In the genomic region with DNA sequence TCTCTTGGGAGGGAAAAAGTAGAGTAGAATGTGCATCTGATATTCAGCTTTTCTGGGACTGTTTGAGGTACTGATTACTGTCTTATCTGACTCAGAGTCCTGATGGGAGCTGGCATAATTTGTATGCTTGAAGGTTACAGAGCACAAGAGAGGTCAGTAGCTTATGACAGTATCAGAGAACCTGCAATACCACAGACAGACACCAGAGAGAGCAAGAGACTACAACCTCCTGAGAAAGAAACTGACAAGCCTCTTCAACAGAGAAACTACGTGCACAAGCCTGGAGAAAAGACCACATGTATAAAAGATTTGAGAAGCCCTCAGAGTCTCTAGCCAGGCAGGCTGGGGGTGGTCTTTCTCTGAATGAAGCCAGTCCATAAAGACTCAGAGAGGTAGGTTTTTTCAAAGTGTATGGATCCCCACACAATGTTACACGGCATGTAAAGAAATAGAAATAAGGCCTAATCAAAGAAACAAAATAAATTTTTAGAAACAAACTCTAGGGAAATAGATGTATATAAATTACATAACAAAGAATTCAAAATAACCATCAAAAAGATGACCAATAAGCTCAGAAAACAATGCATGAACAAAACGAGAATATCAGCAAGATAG, we compare ENCODE assay signal across 8 cellular contexts.
DNase-seq lines count a peak whose midpoint lies in the region; ATAC-seq and TF ChIP-seq lines count a peak whose summit lies in the region.

No MANE protein-coding gene starts in this region.

- POLR2A ChIA-PET in WTC11 (lab: Charles Lee): interaction anchor here (0.6 to 1.1 kb wide), 3 partner anchors 134 to 568 kb away, joined by 3 read pairs; a partner anchor contains a TSS

- H3K4me3 ChIP-seq in aorta (ENCODE audit: low read length in 2 of 2): no peak overlapping the region

- intact Hi-C loops in aorta (cut with DNase I): no loop called here

- no peaks in the 10 kb centered on the region for H3K9me3 Mint-ChIP-seq in WTC11
- H3K9me3 Mint-ChIP-seq in natural killer cell treated with Interleukin-12 subunit alpha and Interleukin-12 subunit beta and Interleukin-15 and Interleukin-18, amount 100 ng/mL, for 72 hours: peaks cover 19% of the 10 kb centered on the region

- H3K27me3 Mint-ChIP-seq in WTC11 (ENCODE audit: low read depth): no peaks in the 10 kb centered on the region
- no peaks in the 10 kb centered on the region for H3K27me3 Mint-ChIP-seq in natural killer cell treated with Interleukin-12 subunit alpha and Interleukin-12 subunit beta and Interleukin-15 and Interleukin-18, amount 100 ng/mL, for 72 hours

- in situ Hi-C loops in GM13977 (cut with MboI; ENCODE audit: low pct_unique_long_range_greater_than_20kb, low sequenced_read_pairs, unreplicated experiment): no loop called here

- no peak overlapping the region; the same call in 1 of the 2 replicates for H3K4me3 Mint-ChIP-seq in WTC11
- no peak overlapping the region for H3K4me3 Mint-ChIP-seq in natural killer cell treated with Interleukin-12 subunit alpha and Interleukin-12 subunit beta and Interleukin-15 and Interleukin-18, amount 100 ng/mL, for 72 hours

- H3K9me3 ChIP-seq in aorta (ENCODE audit: control insufficient read depth, low read length): no peaks in the 10 kb centered on the region

- H3K27me3 ChIP-seq in aorta (ENCODE audit: control insufficient read depth in 1 of 2, insufficient read depth in 2 of 2, low read length in 1 of 2): no peaks in the 10 kb centered on the region

- no peaks in the 10 kb centered on the region for H3K4me1 ChIP-seq in aorta (ENCODE audit: control insufficient read depth in 1 of 2, insufficient read depth in 2 of 2, low read length in 2 of 2)

- CTCF ChIA-PET in WTC11 (lab: Charles Lee): interaction anchor here (0.6 to 1.2 kb wide), 19 partner anchors 8 to 1988 kb away, joined by 3 to 10 read pairs (median 4); a partner anchor contains a TSS

- H3K27ac ChIP-seq in aorta (ENCODE audit: low read depth in 1 of 2, low read length in 2 of 2): no peak overlapping the region

- peak; percentile 7 for DNase-seq in GM13977 (ENCODE audit: low spot score)
- peak; percentile 62 to 84 for DNase-seq in NCI-H2081 (lab: John Stamatoyannopoulos, UW)
- DNase-seq in WTC11 (ENCODE audit: low spot score): peak; percentile 36
- peak; percentile 74 for DNase-seq in islet precursor cell
- DNase-seq in aorta: no peak
- DNase-seq in natural killer cell treated with Interleukin-12 subunit alpha and Interleukin-12 subunit beta and Interleukin-15 and Interleukin-18, amount 100 ng/mL, for 72 hours (ENCODE audit: low spot score): no peak

- peak; percentile 95 for ATAC-seq in HG02884 (IDR thresholded peaks at IDR 0.05; ENCODE audit: unreplicated experiment)
- ATAC-seq in WTC11: peak; percentile 99
- peak; percentile 29 for ATAC-seq in aorta (ENCODE audit: low FRiP score)
- no peak for ATAC-seq in natural killer cell treated with Interleukin-12 subunit alpha and Interleukin-12 subunit beta and Interleukin-15 and Interleukin-18, amount 100 ng/mL, for 72 hours
- ATAC-seq in activated CD4-positive, CD25-positive, alpha-beta regulatory T cell treated with anti-CD3 and anti-CD28 coated beads, Interleukin-2, amount 50 U/mL, for 24 hours: no peak

- no peaks in the 10 kb centered on the region for H3K36me3 Mint-ChIP-seq in WTC11
- no peaks in the 10 kb centered on the region for H3K36me3 Mint-ChIP-seq in natural killer cell treated with Interleukin-12 subunit alpha and Interleukin-12 subunit beta and Interleukin-15 and Interleukin-18, amount 100 ng/mL, for 72 hours

- no peak overlapping the region for H3K27ac Mint-ChIP-seq in WTC11
- H3K27ac Mint-ChIP-seq in natural killer cell treated with Interleukin-12 subunit alpha and Interleukin-12 subunit beta and Interleukin-15 and Interleukin-18, amount 100 ng/mL, for 72 hours: no peak overlapping the region

- TF ChIP-seq CTCF in GM13977 (IDR thresholded peaks at IDR 0.05; ENCODE audit: extremely low read depth, insufficient read depth, missing control alignments) (peak; percentile 75), WTC11 (IDR thresholded peaks at IDR 0.05) (peak; percentile 86)

- no peaks in the 10 kb centered on the region for H3K36me3 ChIP-seq in aorta (ENCODE audit: control insufficient read depth in 1 of 2, insufficient read depth in 2 of 2, low read length in 1 of 2)

- H3K4me1 Mint-ChIP-seq in WTC11: peaks cover 35% of the 10 kb centered on the region
- H3K4me1 Mint-ChIP-seq in natural killer cell treated with Interleukin-12 subunit alpha and Interleukin-12 subunit beta and Interleukin-15 and Interleukin-18, amount 100 ng/mL, for 72 hours (ENCODE audit: low read depth in 2 of 2): no peaks in the 10 kb centered on the region

- 62 to 64% methylated on average over 3 of the region's 3 CpGs for WGBS in aorta, 2 donors

TF ChIP-seq in WTC11, 78 proteins besides CTCF, POLR2A, EP300 and RAD21:
- TF ChIP-seq ETV6 (CRISPR knock-in tag; IDR thresholded peaks at IDR 0.05) (no peak), ATF1 (CRISPR knock-in tag; IDR thresholded peaks at IDR 0.05) (no peak), ZNF138 (CRISPR knock-in tag; conservative IDR thresholded peaks at IDR 0.05) (no peak), SMAD4 (CRISPR knock-in tag; IDR thresholded peaks at IDR 0.05) (no peak), SOX15 (CRISPR knock-in tag; IDR thresholded peaks at IDR 0.05) (no peak), MXD4 (CRISPR knock-in tag; IDR thresholded peaks at IDR 0.05; ENCODE audit: borderline replicate concordance) (no peak), GRHL2 (CRISPR knock-in tag; IDR thresholded peaks at IDR 0.05; ENCODE audit: insufficient replicate concordance, severe bottlenecking) (no peak), ESRRA (CRISPR knock-in tag; IDR thresholded peaks at IDR 0.05; ENCODE audit: borderline replicate concordance) (no peak), JAZF1 (CRISPR knock-in tag; IDR thresholded peaks at IDR 0.05) (no peak), CREM (CRISPR knock-in tag; IDR thresholded peaks at IDR 0.05) (no peak), JUN (CRISPR knock-in tag; IDR thresholded peaks at IDR 0.05) (no peak), ZNF671 (CRISPR knock-in tag; IDR thresholded peaks at IDR 0.05) (no peak), TEAD1 (CRISPR knock-in tag; IDR thresholded peaks at IDR 0.05) (no peak), NR2C2 (CRISPR knock-in tag; IDR thresholded peaks at IDR 0.05) (no peak)
- TF ChIP-seq, protein P1, sequence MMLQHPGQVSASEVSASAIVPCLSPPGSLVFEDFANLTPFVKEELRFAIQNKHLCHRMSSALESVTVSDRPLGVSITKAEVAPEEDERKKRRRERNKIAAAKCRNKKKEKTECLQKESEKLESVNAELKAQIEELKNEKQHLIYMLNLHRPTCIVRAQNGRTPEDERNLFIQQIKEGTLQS (CRISPR knock-in tag; conservative IDR thresholded peaks at IDR 0.05): no peak
- TF ChIP-seq, protein P2, sequence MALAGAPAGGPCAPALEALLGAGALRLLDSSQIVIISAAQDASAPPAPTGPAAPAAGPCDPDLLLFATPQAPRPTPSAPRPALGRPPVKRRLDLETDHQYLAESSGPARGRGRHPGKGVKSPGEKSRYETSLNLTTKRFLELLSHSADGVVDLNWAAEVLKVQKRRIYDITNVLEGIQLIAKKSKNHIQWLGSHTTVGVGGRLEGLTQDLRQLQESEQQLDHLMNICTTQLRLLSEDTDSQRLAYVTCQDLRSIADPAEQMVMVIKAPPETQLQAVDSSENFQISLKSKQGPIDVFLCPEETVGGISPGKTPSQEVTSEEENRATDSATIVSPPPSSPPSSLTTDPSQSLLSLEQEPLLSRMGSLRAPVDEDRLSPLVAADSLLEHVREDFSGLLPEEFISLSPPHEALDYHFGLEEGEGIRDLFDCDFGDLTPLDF (CRISPR knock-in tag; IDR thresholded peaks at IDR 0.05): no peak

Comparison
In these comparisons a context has a peak if more than half of its experiments do, and no peak if none do; other contexts are left out.
1. DNase-seq: peak in GM13977 (single experiment), NCI-H2081 (2 of 2), WTC11 (single experiment) and islet precursor cell (single experiment); none in aorta (0 of 2) and natural killer cell treated with Interleukin-12 subunit alpha and Interleukin-12 subunit beta and Interleukin-15 and Interleukin-18, amount 100 ng/mL, for 72 hours (single experiment).
2. ATAC-seq: peak in HG02884 (single experiment), WTC11 (single experiment) and aorta (single experiment); none in natural killer cell treated with Interleukin-12 subunit alpha and Interleukin-12 subunit beta and Interleukin-15 and Interleukin-18, amount 100 ng/mL, for 72 hours (0 of 2) and activated CD4-positive, CD25-positive, alpha-beta regulatory T cell treated with anti-CD3 and anti-CD28 coated beads, Interleukin-2, amount 50 U/mL, for 24 hours (0 of 2).